Comparison of ENCODE assay signal across 28 cellular contexts in the genomic region with DNA sequence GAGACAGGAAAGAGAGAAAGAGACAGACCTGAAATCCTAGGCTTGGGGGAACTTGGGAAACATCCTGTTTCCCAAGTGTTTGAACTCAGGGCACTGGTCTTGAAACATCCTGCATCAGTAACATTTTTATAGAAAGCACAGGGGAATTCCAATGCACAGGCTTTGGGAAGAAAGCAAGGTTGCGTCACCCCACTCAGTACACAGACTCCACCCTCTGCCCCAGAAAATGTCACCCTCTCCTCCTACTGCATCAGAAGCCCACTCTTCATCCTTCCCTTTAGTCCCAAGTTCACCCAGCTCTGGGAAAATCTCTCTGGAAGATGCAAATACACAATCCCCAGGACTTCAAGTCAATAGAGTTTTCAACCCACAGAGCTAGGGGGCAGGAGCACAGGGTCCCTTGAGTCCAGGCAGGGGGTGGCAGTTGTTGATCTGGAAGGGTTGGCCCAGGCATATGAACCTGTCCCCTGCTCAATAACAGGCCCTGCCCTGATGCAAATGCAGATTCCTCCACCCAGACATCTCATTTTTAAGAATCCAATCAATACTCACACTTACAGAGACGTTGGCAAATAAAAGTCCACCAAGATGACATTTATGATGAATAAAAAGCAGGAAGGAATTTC. TPM values are rescaled to one million over a fixed set of nuclear protein-coding genes. Genes with fewer than 3 reads are reported as not detected.
A peak's percentile ranks its signal among the peaks of the same experiment; 100 is the strongest.
DNase-seq lines count a peak whose midpoint lies in the region; ATAC-seq and TF ChIP-seq lines count a peak whose summit lies in the region.
"Had no signal": no experiment of that assay in that cellular context is flagged by ENCODE, and none has a peak within 500 bp of the region (broad histone marks: within the 10 kb centered on the region; RNA-seq: fewer than 3 reads in every experiment).

No MANE protein-coding gene starts in this region.

- peaks cover 18% of the 10 kb centered on the region for H3K4me1 ChIP-seq in mammary epithelial cell (ENCODE audit: insufficient read depth, low read length)
- H3K4me1 ChIP-seq: lower lobe of right lung, neural progenitor cell, testis had no signal

- no peak overlapping the region for H3K9ac ChIP-seq in mammary epithelial cell (ENCODE audit: insufficient read depth, low read length)
- H3K9ac ChIP-seq: neural progenitor cell had no signal

- intact Hi-C loops in mammary epithelial cell (cut with micrococcal nuclease): no loop called here

- H3K27ac ChIP-seq in mammary epithelial cell (ENCODE audit: insufficient read depth, low read depth, low read length): no peak overlapping the region
- H3K27ac ChIP-seq: cardiac muscle cell, lower lobe of right lung, neural progenitor cell, testis had no signal

- no peaks in the 10 kb centered on the region for H3K27me3 ChIP-seq in mammary epithelial cell (ENCODE audit: insufficient read depth, low read length)
- H3K27me3 ChIP-seq: cardiac muscle cell, neural progenitor cell, testis had no signal

- H3K9me3 ChIP-seq in mammary epithelial cell (replicated peaks; ENCODE audit: insufficient read depth, low read length): peaks cover 7% of the 10 kb centered on the region
- H3K9me3 ChIP-seq: testis had no signal

- WGBS in mammary epithelial cell (ENCODE audit: low coverage, missing lambda C conversion rate): 82% methylated on average over 2 of the region's 2 CpGs

- dilution Hi-C loops in mammary epithelial cell (cut with HindIII; ENCODE audit: low sequenced_read_pairs): no loop called here

- CTCF ChIA-PET in mammary epithelial cell (lab: Charles Lee; ENCODE audit: low non-redundant PET): no interaction called here

- H2AFZ ChIP-seq in mammary epithelial cell (ENCODE audit: low read depth, low read length): no peak overlapping the region
- H2AFZ ChIP-seq: neural progenitor cell had no signal

- in situ Hi-C loops in mammary epithelial cell (cut with MboI; ENCODE audit: low sequenced_read_pairs in 2 of 2): no loop called here

- H3K4me3 ChIP-seq in mammary epithelial cell (replicated peaks in 1 of 3; ENCODE audit: insufficient read depth in 1 of 3, low read depth in 2 of 3, low read length in 3 of 3) (no peak overlapping the region), fibroblast of villous mesenchyme (ENCODE audit: low read depth, low read length) (no peak overlapping the region)
- H3K4me3 ChIP-seq: cardiac muscle cell, GM12878, lower lobe of right lung, neural progenitor cell, smooth muscle cell, testis had no signal

- no peak overlapping the region for H3K4me2 ChIP-seq in mammary epithelial cell (ENCODE audit: insufficient read depth, low read depth, low read length)
- H3K4me2 ChIP-seq: neural progenitor cell, smooth muscle cell had no signal

- ATAC-seq in GM19035 (IDR thresholded peaks at IDR 0.05; ENCODE audit: unreplicated experiment) (no peak), HG03521 (IDR thresholded peaks at IDR 0.05; ENCODE audit: unreplicated experiment) (no peak)
- ATAC-seq: GM12878; stimulated activated naive B cell treated with anti-CD40 and anti-IgM and Interleukin-4, amounts not matched to agents 10 μg/mL and 1 μg/mL and 100 μg/mL, for 72 hours had no signal

- TF ChIP-seq CTCF in mammary epithelial cell (conservative IDR thresholded peaks at IDR 0.05 in 1 of 2, IDR thresholded peaks at IDR 0.05 in 1 of 2; ENCODE audit: extremely low read depth in 1 of 2, insufficient read depth in 1 of 2, low read depth in 1 of 2, low read length in 2 of 2): no peak
- no peak for TF ChIP-seq CTCF in fibroblast of villous mesenchyme (IDR thresholded peaks at IDR 0.05; ENCODE audit: insufficient read depth, low read depth, low read length)

- H3K36me3 ChIP-seq in mammary epithelial cell (ENCODE audit: insufficient read depth, low read length): no peaks in the 10 kb centered on the region
- H3K36me3 ChIP-seq: cardiac muscle cell, lower lobe of right lung, neural progenitor cell had no signal

- no TSS peak for BruUV-seq in mammary epithelial cell (replicated peaks; lab: Mats Ljungman, UMichigan)

- H4K20me1 ChIP-seq in mammary epithelial cell (ENCODE audit: insufficient read depth, low read length): no peaks in the 10 kb centered on the region

- DNase-seq in HuH-7 (ENCODE audit: low spot score) (peak; percentile 56), mammary epithelial cell (peak; percentile 46), fibroblast of villous mesenchyme (ENCODE audit: low read depth) (peak; percentile 88), stromal cell of bone marrow (ENCODE audit: low read depth) (peak; percentile 4), NCI-H2196 treated with DMSO at 0.1 percent for 48 hours (lab: John Stamatoyannopoulos, UW; ENCODE audit: unreplicated experiment) (no peak), occipital lobe (lab: John Stamatoyannopoulos, UW) (no peak)
- DNase-seq: activated CD4-positive, CD25-positive, alpha-beta regulatory T cell treated with anti-CD3 and anti-CD28 coated beads, Interleukin-2, amount 50 U/mL, for 72 hours; activated T-cell treated with anti-CD3 and anti-CD28 coated beads, Interleukin-2, amount 50 U/mL, for 24 hours; amniotic stem cell; dermis blood vessel endothelial cell; HFFc6; hypothalamus; lower lobe of right lung; MM.1S; NCI-H1436 treated with DMSO at 0.1 percent for 48 hours; NCI-H748 treated with DMSO at 0.1 percent for 48 hours; Right ventricle myocardium superior; stimulated activated naive B cell treated with anti-CD40 and anti-IgM and Interleukin-4, amounts not matched to agents 10 μg/mL and 1 μg/mL and 100 μg/mL, for 72 hours; SW 1271; testis had no signal

- no peaks in the 10 kb centered on the region for H3K79me2 ChIP-seq in mammary epithelial cell (ENCODE audit: insufficient read depth, low read length)

RNA-seq across cellular contexts. Expression of a gene that starts 1.7 kb away (rescaled TPM):
- total RNA-seq in mammary epithelial cell (under 1 TPM in 1 of 2 donors, not detected in 1; 0.16 TPM), fibroblast of villous mesenchyme (under 0.01 TPM in 2 replicates), occipital lobe (0.62 TPM)
- polyA plus RNA-seq in mammary epithelial cell: 0.06 TPM
- not detected for polyA minus RNA-seq in mammary epithelial cell
- total RNA-seq: HFFc6 had no signal

RNA-seq across cellular contexts. Expression of a gene that starts 21.5 kb away (rescaled TPM):
- total RNA-seq in mammary epithelial cell (under 1 TPM in 1 of 2 donors, not detected in 1; 0.17 TPM), fibroblast of villous mesenchyme (not detected in 2 replicates), occipital lobe (0.31 TPM)
- polyA plus RNA-seq in mammary epithelial cell: not detected
- polyA minus RNA-seq in mammary epithelial cell: not detected
- total RNA-seq: dermis blood vessel endothelial cell, GM12878, HFFc6, lower lobe of right lung, OCI-LY7, pulmonary artery endothelial cell, Right ventricle myocardium superior had no signal

RNA-seq across cellular contexts. Expression of a gene that starts 50.6 kb away (rescaled TPM):
- total RNA-seq in mammary epithelial cell (1 to 10 TPM; 5.7 to 8.0 TPM), fibroblast of villous mesenchyme (4.8 and 6.9 TPM in 2 replicates), occipital lobe (10.6 TPM)
- polyA plus RNA-seq in mammary epithelial cell: 4.5 TPM
- 7.7 TPM for polyA minus RNA-seq in mammary epithelial cell

Comparison
In these comparisons a context has a peak if more than half of its experiments do, and no peak if none do; other contexts are left out.
1. DNase-seq: peak in HuH-7 (single experiment), mammary epithelial cell (single experiment), fibroblast of villous mesenchyme (single experiment) and stromal cell of bone marrow (single experiment); none in NCI-H2196 treated with DMSO at 0.1 percent for 48 hours (single experiment) and occipital lobe (single experiment).